ENCODE assay signal across 19 cellular contexts in genomic region chr6:85127179-85127498, GRCh38.
DNase-seq lines count a peak whose midpoint lies in the region; ATAC-seq, FAIRE-seq and TF ChIP-seq lines count a peak whose summit lies in the region.
"Had no signal": no experiment of that assay in that cellular context is flagged by ENCODE, and none has a peak within 500 bp of the region (broad histone marks: within the 10 kb centered on the region; RNA-seq: fewer than 3 reads in every experiment).

No MANE protein-coding gene starts in this region.

- POLR2A ChIA-PET in Panc1 (lab: Charles Lee) (no interaction called here), HEK293T (lab: Yijun Ruan, JAX) (no interaction called here)

- H3K27ac ChIP-seq in DOHH2 (ENCODE audit: low read depth, low read length): no peak overlapping the region
- no peak overlapping the region for H3K27ac ChIP-seq in Panc1 (ENCODE audit: low read length)
- no peak overlapping the region for H3K27ac ChIP-seq in iPS-18a (ENCODE audit: low read length)
- no peak overlapping the region for H3K27ac ChIP-seq in SJCRH30
- no peak overlapping the region for H3K27ac ChIP-seq in kidney (ENCODE audit: low read depth in 2 of 2, low read length in 2 of 2)
- H3K27ac ChIP-seq: brain microvascular endothelial cell, suprapubic skin, upper lobe of right lung had no signal

- H3K4me3 ChIP-seq in DOHH2 (ENCODE audit: low read length): no peak overlapping the region
- H3K4me3 ChIP-seq in Panc1 (ENCODE audit: low read depth in 2 of 2, low read length in 2 of 2): no peak overlapping the region
- H3K4me3 ChIP-seq in iPS-18a (ENCODE audit: low read length): peak overlapping the region; percentile 55
- no peak overlapping the region for H3K4me3 ChIP-seq in SJCRH30
- H3K4me3 ChIP-seq in kidney (ENCODE audit: low read length in 2 of 2): no peak overlapping the region
- H3K4me3 ChIP-seq: lung, mucosa of descending colon, suprapubic skin, upper lobe of right lung had no signal

- no peaks in the 10 kb centered on the region; the same call in 1 of the 2 replicates for H3K27me3 ChIP-seq in DOHH2 (ENCODE audit: control insufficient read depth, low read length)
- no peaks in the 10 kb centered on the region; the same call in 1 of the 2 replicates for H3K27me3 ChIP-seq in Panc1 (ENCODE audit: control insufficient read depth, insufficient read depth, low read length)
- H3K27me3 ChIP-seq in iPS-18a (ENCODE audit: control insufficient read depth, insufficient read depth, low read length): no peaks in the 10 kb centered on the region
- H3K27me3 ChIP-seq in SJCRH30: no peaks in the 10 kb centered on the region
- H3K27me3 ChIP-seq: brain microvascular endothelial cell, suprapubic skin, upper lobe of right lung had no signal

- ATAC-seq in HG02588 (IDR thresholded peaks at IDR 0.05; ENCODE audit: unreplicated experiment): peak; percentile 4
- peak; percentile 34; the same call in 1 of the 2 replicates for ATAC-seq in Panc1
- no peak for ATAC-seq in T-helper 17 cell
- ATAC-seq: stimulated activated memory B cell treated with anti-CD40 and anti-IgM and Interleukin-4, amounts not matched to agents 10 μg/mL and 1 μg/mL and 100 μg/mL, for 72 hours had no signal

- H3K36me3 Mint-ChIP-seq in T-helper 17 cell (ENCODE audit: low read depth): no peaks in the 10 kb centered on the region
- H3K36me3 Mint-ChIP-seq: stimulated activated memory B cell treated with anti-CD40 and anti-IgM and Interleukin-4, amounts not matched to agents 10 μg/mL and 1 μg/mL and 100 μg/mL, for 72 hours had no signal

- no peak overlapping the region for H3K4me3 Mint-ChIP-seq in T-helper 17 cell
- H3K4me3 Mint-ChIP-seq: neural crest cell; stimulated activated memory B cell treated with anti-CD40 and anti-IgM and Interleukin-4, amounts not matched to agents 10 μg/mL and 1 μg/mL and 100 μg/mL, for 72 hours had no signal

- H3K9ac ChIP-seq in iPS-18a (ENCODE audit: low read length) (no peak overlapping the region), kidney (ENCODE audit: low read length in 2 of 2) (no peak overlapping the region)

- H3K27me3 Mint-ChIP-seq in T-helper 17 cell: no peaks in the 10 kb centered on the region
- H3K27me3 Mint-ChIP-seq: stimulated activated memory B cell treated with anti-CD40 and anti-IgM and Interleukin-4, amounts not matched to agents 10 μg/mL and 1 μg/mL and 100 μg/mL, for 72 hours had no signal

- no TSS peak for BruUV-seq in Panc1 (replicated peaks; lab: Mats Ljungman, UMichigan)

- in situ Hi-C loops in Panc1 (cut with HindIII; ENCODE audit: low pct_unique_long_range_greater_than_20kb, low sequenced_read_pairs): no loop called here

- DNase-seq in Panc1 (ENCODE audit: low read depth, low spot score): no peak
- no peak for DNase-seq in SJCRH30
- DNase-seq in HEK293T (ENCODE audit: extremely low spot score): no peak
- DNase-seq in kidney: no peak
- no peak for DNase-seq in T-helper 17 cell
- DNase-seq: activated CD4-positive, CD25-positive, alpha-beta regulatory T cell; activated naive CD4-positive, alpha-beta T cell treated with Interleukin-2 at 50 U/mL for 16 hours; NCI-H1694; stimulated activated CD4-positive, alpha-beta T cell treated with anti-CD3 and anti-CD28 coated beads, Interleukin-4, amount 100 ng/mL, for 24 hours; upper lobe of right lung had no signal

- H3K4me2 ChIP-seq in DOHH2 (ENCODE audit: low read length): no peak overlapping the region

- H3F3A ChIP-seq in DOHH2 (ENCODE audit: control insufficient read depth, insufficient read depth): no peaks in the 10 kb centered on the region

- FAIRE-seq in kidney (lab: Jason Lieb, UNC): no peak

- H3K36me3 ChIP-seq in DOHH2 (ENCODE audit: control insufficient read depth, low read length) (no peaks in the 10 kb centered on the region), Panc1 (ENCODE audit: control insufficient read depth, insufficient read depth, low read length) (no peaks in the 10 kb centered on the region), iPS-18a (ENCODE audit: control insufficient read depth, low read depth, low read length) (no peaks in the 10 kb centered on the region), SJCRH30 (no peaks in the 10 kb centered on the region), kidney (ENCODE audit: control insufficient read depth in 1 of 2, insufficient read depth in 2 of 2, low read length in 2 of 2) (no peaks in the 10 kb centered on the region)
- H3K36me3 ChIP-seq: brain microvascular endothelial cell, suprapubic skin, upper lobe of right lung had no signal

- peak; percentile 16 for TF ChIP-seq CTCF in DOHH2 (IDR thresholded peaks at IDR 0.05; ENCODE audit: low read depth, low read length, poor library complexity, severe bottlenecking)
- TF ChIP-seq CTCF in Panc1 (IDR thresholded peaks at IDR 0.05): peak; percentile 58
- TF ChIP-seq CTCF in kidney (IDR thresholded peaks at IDR 0.05; ENCODE audit: borderline replicate concordance, extremely low read depth, insufficient read depth): no peak

- no peaks in the 10 kb centered on the region for H3K4me1 ChIP-seq in DOHH2 (ENCODE audit: control insufficient read depth, low read length)
- H3K4me1 ChIP-seq in Panc1 (ENCODE audit: control insufficient read depth, insufficient read depth, low read length): no peaks in the 10 kb centered on the region
- peaks cover 10% of the 10 kb centered on the region for H3K4me1 ChIP-seq in iPS-18a (ENCODE audit: control insufficient read depth, low read depth, low read length)
- no peaks in the 10 kb centered on the region for H3K4me1 ChIP-seq in SJCRH30
- peaks cover 0 to 6% of the 10 kb centered on the region in 2 donors for H3K4me1 ChIP-seq in kidney (ENCODE audit: control insufficient read depth in 1 of 2, insufficient read depth in 1 of 2, low read depth in 1 of 2, low read length in 2 of 2)
- H3K4me1 ChIP-seq: suprapubic skin, upper lobe of right lung had no signal

- H3K9me2 ChIP-seq in DOHH2 (replicated peaks; ENCODE audit: control insufficient read depth, low read length): no peaks in the 10 kb centered on the region

- intact Hi-C loops in Panc1 (cut with micrococcal nuclease; ENCODE audit: unreplicated experiment): loop anchor here (10.0 kb wide), 1 partner anchor 702 kb away; no protein-coding TSS in a partner anchor
- intact Hi-C loops in kidney (cut with DNase I): no loop called here

- CTCF ChIA-PET in Panc1 (lab: Charles Lee) (no interaction called here), HEK293T (lab: Yijun Ruan, JAX) (interaction anchor here (1.0 to 1.5 kb wide), 2 partner anchors 49 to 112 kb away, joined by 4 read pairs; no protein-coding TSS in a partner anchor)

- H3K79me2 ChIP-seq in DOHH2 (ENCODE audit: control insufficient read depth, low read length): no peaks in the 10 kb centered on the region

- H3K9me3 ChIP-seq in DOHH2 (ENCODE audit: control insufficient read depth, insufficient read depth, low read length): no peaks in the 10 kb centered on the region
- H3K9me3 ChIP-seq in Panc1 (ENCODE audit: control insufficient read depth, insufficient read depth, low read depth, low read length): no peaks in the 10 kb centered on the region
- H3K9me3 ChIP-seq in iPS-18a (ENCODE audit: control insufficient read depth, low read depth, low read length): no peaks in the 10 kb centered on the region
- H3K9me3 ChIP-seq in SJCRH30 (replicated peaks): no peaks in the 10 kb centered on the region
- H3K9me3 ChIP-seq in kidney (ENCODE audit: control insufficient read depth in 1 of 2, low read length in 2 of 2): no peaks in the 10 kb centered on the region
- H3K9me3 ChIP-seq in T-helper 17 cell (ENCODE audit: control insufficient read depth, low read length, poor library complexity, severe bottlenecking): no peaks in the 10 kb centered on the region
- H3K9me3 ChIP-seq: mucosa of descending colon, suprapubic skin, upper lobe of right lung had no signal

- no peaks in the 10 kb centered on the region for H4K20me1 ChIP-seq in DOHH2 (ENCODE audit: control insufficient read depth, insufficient read depth, low read depth, low read length)

- no peak overlapping the region for H3K27ac Mint-ChIP-seq in T-helper 17 cell
- H3K27ac Mint-ChIP-seq: stimulated activated memory B cell treated with anti-CD40 and anti-IgM and Interleukin-4, amounts not matched to agents 10 μg/mL and 1 μg/mL and 100 μg/mL, for 72 hours had no signal

- H3K4me1 Mint-ChIP-seq in T-helper 17 cell: no peaks in the 10 kb centered on the region
- H3K4me1 Mint-ChIP-seq: neural crest cell; stimulated activated memory B cell treated with anti-CD40 and anti-IgM and Interleukin-4, amounts not matched to agents 10 μg/mL and 1 μg/mL and 100 μg/mL, for 72 hours had no signal

TF ChIP-seq in HEK293T, 16 proteins besides CTCF, POLR2A, EP300 and RAD21:
- TF ChIP-seq CTBP1 (IDR thresholded peaks at IDR 0.05; ENCODE audit: borderline replicate concordance) (no peak), ELF4 (IDR thresholded peaks at IDR 0.05) (no peak), SP1 (IDR thresholded peaks at IDR 0.05) (no peak), TARDBP (IDR thresholded peaks at IDR 0.05) (no peak), HDGF (IDR thresholded peaks at IDR 0.05; ENCODE audit: borderline replicate concordance) (no peak), ARNT (IDR thresholded peaks at IDR 0.05) (no peak), NFRKB (IDR thresholded peaks at IDR 0.05) (no peak), FOXK2 (IDR thresholded peaks at IDR 0.05) (no peak), BHLHE40 (IDR thresholded peaks at IDR 0.05; ENCODE audit: borderline replicate concordance) (no peak), FOXA1 (IDR thresholded peaks at IDR 0.05) (no peak), FOXM1 (IDR thresholded peaks at IDR 0.05; ENCODE audit: borderline replicate concordance) (no peak), LEF1 (IDR thresholded peaks at IDR 0.05; ENCODE audit: borderline replicate concordance) (no peak), ZNF384 (IDR thresholded peaks at IDR 0.05) (no peak), PKNOX1 (IDR thresholded peaks at IDR 0.05) (no peak), L3MBTL2 (conservative IDR thresholded peaks at IDR 0.05) (no peak), SUZ12 (IDR thresholded peaks at IDR 0.05) (no peak)
